24 cellular contexts compared by ENCODE assay signal in genomic region chrX:147675819-147676218, GRCh38.
"Had no signal": no experiment of that assay in that cellular context is flagged by ENCODE, and none has a peak within 500 bp of the region (broad histone marks: within the 10 kb centered on the region; RNA-seq: fewer than 3 reads in every experiment).

No MANE protein-coding gene starts in this region.

- H3K4me1 Mint-ChIP-seq: immature natural killer cell; natural killer cell; stimulated activated memory B cell treated with anti-CD40 and anti-IgM and Interleukin-4, amounts not matched to agents 10 μg/mL and 1 μg/mL and 100 μg/mL, for 72 hours had no signal

- H3K9me3 ChIP-seq: gastrocnemius medialis, lower lobe of right lung, ovary, psoas muscle, spleen, testis, tibial artery had no signal

- H3K27ac Mint-ChIP-seq: immature natural killer cell; natural killer cell; stimulated activated memory B cell treated with anti-CD40 and anti-IgM and Interleukin-4, amounts not matched to agents 10 μg/mL and 1 μg/mL and 100 μg/mL, for 72 hours; type B pancreatic cell had no signal

- H3K4me3 Mint-ChIP-seq: immature natural killer cell; natural killer cell; stimulated activated memory B cell treated with anti-CD40 and anti-IgM and Interleukin-4, amounts not matched to agents 10 μg/mL and 1 μg/mL and 100 μg/mL, for 72 hours; type B pancreatic cell had no signal

- H3K9me3 Mint-ChIP-seq: stimulated activated memory B cell treated with anti-CD40 and anti-IgM and Interleukin-4, amounts not matched to agents 10 μg/mL and 1 μg/mL and 100 μg/mL, for 72 hours; type B pancreatic cell had no signal

- H3K27ac ChIP-seq: coronary artery, gastrocnemius medialis, lower lobe of right lung, ovary, psoas muscle, skin epidermis, spleen, testis, tibial artery had no signal

- H3K36me3 Mint-ChIP-seq: immature natural killer cell; natural killer cell; stimulated activated memory B cell treated with anti-CD40 and anti-IgM and Interleukin-4, amounts not matched to agents 10 μg/mL and 1 μg/mL and 100 μg/mL, for 72 hours; type B pancreatic cell had no signal

- H3K36me3 ChIP-seq: gastrocnemius medialis, lower lobe of right lung, ovary, spleen, tibial artery had no signal

- ATAC-seq: gastrocnemius medialis; left ventricle myocardium superior; lower lobe of right lung; natural killer cell; psoas muscle; right cardiac atrium; stimulated activated memory B cell treated with anti-CD40 and anti-IgM and Interleukin-4, amounts not matched to agents 10 μg/mL and 1 μg/mL and 100 μg/mL, for 72 hours; stimulated activated naive CD8-positive, alpha-beta T cell treated with anti-CD3 and anti-CD28 coated beads, Interleukin-15, Interleukin-2, amounts not matched to agents 100 U/mL and 50 U/mL, for 24 hours had no signal

- H3K4me3 ChIP-seq: coronary artery, gastrocnemius medialis, lower lobe of right lung, ovary, psoas muscle, skin epidermis, spleen, testis, tibial artery had no signal

- H3K27me3 ChIP-seq: gastrocnemius medialis, ovary, spleen, testis, tibial artery had no signal

- H3K4me1 ChIP-seq: gastrocnemius medialis, lower lobe of right lung, psoas muscle, spleen, testis, tibial artery had no signal

- H3K27me3 Mint-ChIP-seq: stimulated activated memory B cell treated with anti-CD40 and anti-IgM and Interleukin-4, amounts not matched to agents 10 μg/mL and 1 μg/mL and 100 μg/mL, for 72 hours; type B pancreatic cell had no signal

- DNase-seq: dermis blood vessel endothelial cell; effector memory CD4-positive, alpha-beta T cell; gastrocnemius medialis; head of caudate nucleus; immature natural killer cell; islet precursor cell; kidney glomerular epithelial cell; left ventricle myocardium superior; lower lobe of right lung; natural killer cell; occipital lobe; ovary; psoas muscle; spleen; stimulated activated CD4-positive, alpha-beta T cell treated with anti-CD3 and anti-CD28 coated beads, Interleukin-4, amount 100 ng/mL, for 4 hours; stimulated activated naive CD8-positive, alpha-beta T cell treated with anti-CD3 and anti-CD28 coated beads, Interleukin-15, Interleukin-2, amounts not matched to agents 100 U/mL and 50 U/mL, for 24 hours; substantia nigra; testis; tibial artery had no signal
